In genomic region chr7:39732837-39733804, GRCh38 we compare ENCODE assay signal across 8 cellular contexts.
DNase-seq lines count a peak whose midpoint lies in the region; ATAC-seq and TF ChIP-seq lines count a peak whose summit lies in the region.

No MANE protein-coding gene starts in this region.

- intact Hi-C loops in right lobe of liver (cut with DNase I), result no loop called here

- no peak for TF ChIP-seq CTCF in right lobe of liver (IDR thresholded peaks at IDR 0.05)

- H3K4me3 ChIP-seq in right lobe of liver, result peak overlapping the region; percentile 19 to 67 (median 62)

- H3K9me3 ChIP-seq in right lobe of liver, result no peaks in the 10 kb centered on the region

- TF ChIP-seq POLR2A in right lobe of liver (IDR thresholded peaks at IDR 0.05), result peak; percentile 22

- WGBS in right lobe of liver (ENCODE audit: insufficient coverage, low coverage, low lambda C conversion rate, missing lambda C conversion rate), result 16% methylated on average over 9 of the region's 52 CpGs

- peak; percentile 99 for DNase-seq in CD1c-positive myeloid dendritic cell (ENCODE audit: extremely low spot score)
- peak; percentile 74 for DNase-seq in NCI-H748 treated with DMSO at 0.1 percent for 48 hours (lab: John Stamatoyannopoulos, UW)
- DNase-seq in activated CD4-positive, alpha-beta T cell treated with anti-CD3 and anti-CD28 coated beads, Interleukin-2, amount 50 U/mL, for 48 hours, result peak; percentile 97 to 99
- peak; percentile 82 to 92 for DNase-seq in dermis microvascular lymphatic vessel endothelial cell (ENCODE audit: low read depth in 2 of 2)
- peak; percentile 90 to 95 (median 91) for DNase-seq in right lobe of liver
- DNase-seq in stimulated activated CD4-positive, alpha-beta T cell treated with anti-CD3 and anti-CD28 coated beads, Interleukin-4, amount 100 ng/mL, for 24 hours, result peak; percentile 98

- no peaks in the 10 kb centered on the region for H3K36me3 ChIP-seq in right lobe of liver

- ATAC-seq in GM19397 (IDR thresholded peaks at IDR 0.05; ENCODE audit: unreplicated experiment) (peak; percentile 96), HG03565 (IDR thresholded peaks at IDR 0.05; ENCODE audit: unreplicated experiment) (peak; percentile 90), right lobe of liver (peak; percentile 93 to 97 (median 94))

- H3K27me3 ChIP-seq in right lobe of liver, result no peaks in the 10 kb centered on the region

- peak overlapping the region; percentile 3 to 45 (median 39) for H3K27ac ChIP-seq in right lobe of liver

- peaks cover 0 to 11% (median 3%) of the 10 kb centered on the region in 4 donors for H3K4me1 ChIP-seq in right lobe of liver

Comparison
In these comparisons a context has a peak if more than half of its experiments do, and no peak if none do; other contexts are left out.
1. Peak in every context shown above with its lines: DNase-seq, ATAC-seq, H3K4me3 ChIP-seq and H3K27ac ChIP-seq.